ENCODE assay signal across 12 cellular contexts in the genomic region with DNA sequence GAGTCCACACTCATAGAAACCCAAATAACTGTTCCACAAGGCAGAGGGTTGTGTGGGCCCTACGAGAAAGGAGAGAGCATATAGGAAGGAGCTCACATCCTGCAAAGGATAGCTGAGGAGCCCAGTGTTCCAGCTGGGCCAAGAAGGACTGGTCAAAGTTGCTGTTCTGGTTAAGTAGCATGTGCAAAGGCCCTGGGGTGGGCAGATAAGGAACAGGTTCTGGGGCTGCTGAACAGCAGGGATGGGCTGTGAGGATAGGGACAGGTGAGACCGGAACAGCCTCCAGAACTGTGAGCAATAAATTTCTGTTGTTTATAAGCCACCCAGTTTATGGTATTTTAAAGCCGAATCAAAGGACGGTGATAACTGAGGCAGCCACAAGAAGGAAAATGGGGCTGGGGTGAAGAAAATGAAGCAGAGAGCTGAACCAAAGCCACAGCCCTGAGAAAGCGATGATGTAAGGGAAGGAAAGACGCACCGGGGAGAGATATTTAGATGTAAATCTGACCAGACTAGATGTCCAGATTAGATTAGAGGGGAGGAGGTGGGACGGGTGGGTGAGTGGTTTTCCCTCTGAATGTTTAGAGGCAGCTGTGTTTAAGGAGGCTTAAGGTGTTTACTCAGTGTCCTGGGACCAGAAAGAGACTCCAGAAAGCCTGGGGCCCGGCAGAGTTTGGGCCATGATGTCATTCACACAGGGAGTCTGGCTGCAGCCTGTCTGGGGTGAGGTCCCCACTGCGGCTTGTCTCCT.
DNase-seq lines count a peak whose midpoint lies in the region; ATAC-seq lines count a peak whose summit lies in the region.
"Had no signal": no experiment of that assay in that cellular context is flagged by ENCODE, and none has a peak within 500 bp of the region (broad histone marks: within the 10 kb centered on the region; RNA-seq: fewer than 3 reads in every experiment).

No MANE protein-coding gene starts in this region.

- POLR2A ChIA-PET in activated CD4-positive, alpha-beta T cell treated with anti-CD3 and anti-CD28 coated beads, Interleukin-2, amount 10 ng/mL, durations not matched to agents 7 days and 5 days (lab: Charles Lee) = no interaction called here
- POLR2A ChIA-PET in activated naive CD8-positive, alpha-beta T cell treated with anti-CD3 and anti-CD28 coated beads, Interleukin-2, amount 10 ng/mL, durations not matched to agents 7 days and 5 days (lab: Charles Lee) = no interaction called here

- H3K27me3 Mint-ChIP-seq in activated CD4-positive, alpha-beta T cell treated with anti-CD3 and anti-CD28 coated beads, Interleukin-2, amount 10 ng/mL, durations not matched to agents 7 days and 5 days = no peaks in the 10 kb centered on the region
- H3K27me3 Mint-ChIP-seq in activated naive CD8-positive, alpha-beta T cell treated with anti-CD3 and anti-CD28 coated beads, Interleukin-2, amount 10 ng/mL, durations not matched to agents 7 days and 5 days = peaks cover 3% of the 10 kb centered on the region

- peaks cover 41% of the 10 kb centered on the region for H3K4me1 Mint-ChIP-seq in activated CD4-positive, alpha-beta T cell treated with anti-CD3 and anti-CD28 coated beads, Interleukin-2, amount 10 ng/mL, durations not matched to agents 7 days and 5 days
- peaks cover 24% of the 10 kb centered on the region for H3K4me1 Mint-ChIP-seq in activated naive CD8-positive, alpha-beta T cell treated with anti-CD3 and anti-CD28 coated beads, Interleukin-2, amount 10 ng/mL, durations not matched to agents 7 days and 5 days

- DNase-seq in GM03348 (ENCODE audit: low spot score) (peak; percentile 16), Ammon's horn (ENCODE audit: low spot score) (no peak), HUDEP-2 (lab: John Stamatoyannopoulos, UW; ENCODE audit: unreplicated experiment in 76 of 76) (no peak)
- peak; percentile 61 for DNase-seq in activated CD4-positive, alpha-beta T cell treated with anti-CD3 and anti-CD28 coated beads, Interleukin-2, amount 10 ng/mL, durations not matched to agents 7 days and 5 days
- no peak for DNase-seq in activated naive CD8-positive, alpha-beta T cell treated with anti-CD3 and anti-CD28 coated beads, Interleukin-2, amount 10 ng/mL, durations not matched to agents 7 days and 5 days
- peak; percentile 24 to 38 for DNase-seq in stimulated activated CD4-positive, alpha-beta T cell treated with anti-CD3 and anti-CD28 coated beads, Interleukin-2, amount 100 ng/mL, for 24 hours
- DNase-seq: HFFc6, left colon, NCI-H510A treated with DMSO at 0.1 percent for 48 hours, upper lobe of left lung had no signal

- H3K36me3 Mint-ChIP-seq in activated CD4-positive, alpha-beta T cell treated with anti-CD3 and anti-CD28 coated beads, Interleukin-2, amount 10 ng/mL, durations not matched to agents 7 days and 5 days (ENCODE audit: low read depth) = peaks cover 2% of the 10 kb centered on the region
- no peaks in the 10 kb centered on the region for H3K36me3 Mint-ChIP-seq in activated naive CD8-positive, alpha-beta T cell treated with anti-CD3 and anti-CD28 coated beads, Interleukin-2, amount 10 ng/mL, durations not matched to agents 7 days and 5 days

- ATAC-seq in activated naive CD8-positive, alpha-beta T cell treated with anti-CD3 and anti-CD28 coated beads, Interleukin-2, amount 10 ng/mL, durations not matched to agents 7 days and 5 days (ENCODE audit: low read depth) = peak; percentile 43
- no peak for ATAC-seq in GM18867 (IDR thresholded peaks at IDR 0.05; ENCODE audit: unreplicated experiment)
- ATAC-seq in GM21529 (IDR thresholded peaks at IDR 0.05; ENCODE audit: unreplicated experiment) = no peak
- ATAC-seq: left colon had no signal

- H3K27ac Mint-ChIP-seq in activated CD4-positive, alpha-beta T cell treated with anti-CD3 and anti-CD28 coated beads, Interleukin-2, amount 10 ng/mL, durations not matched to agents 7 days and 5 days = peak overlapping the region; percentile 73
- H3K27ac Mint-ChIP-seq in activated naive CD8-positive, alpha-beta T cell treated with anti-CD3 and anti-CD28 coated beads, Interleukin-2, amount 10 ng/mL, durations not matched to agents 7 days and 5 days = peak overlapping the region; percentile 65
- H3K27ac Mint-ChIP-seq: HFFc6 had no signal

- H3K9me3 Mint-ChIP-seq in activated CD4-positive, alpha-beta T cell treated with anti-CD3 and anti-CD28 coated beads, Interleukin-2, amount 10 ng/mL, durations not matched to agents 7 days and 5 days = peaks cover 10% of the 10 kb centered on the region
- no peaks in the 10 kb centered on the region for H3K9me3 Mint-ChIP-seq in activated naive CD8-positive, alpha-beta T cell treated with anti-CD3 and anti-CD28 coated beads, Interleukin-2, amount 10 ng/mL, durations not matched to agents 7 days and 5 days
- H3K9me3 Mint-ChIP-seq: HFFc6 had no signal

- H3K4me3 Mint-ChIP-seq in activated CD4-positive, alpha-beta T cell treated with anti-CD3 and anti-CD28 coated beads, Interleukin-2, amount 10 ng/mL, durations not matched to agents 7 days and 5 days = no peak overlapping the region
- H3K4me3 Mint-ChIP-seq in activated naive CD8-positive, alpha-beta T cell treated with anti-CD3 and anti-CD28 coated beads, Interleukin-2, amount 10 ng/mL, durations not matched to agents 7 days and 5 days = peak overlapping the region; percentile 3
- H3K4me3 Mint-ChIP-seq: HFFc6 had no signal

- CTCF ChIA-PET in activated CD4-positive, alpha-beta T cell treated with anti-CD3 and anti-CD28 coated beads, Interleukin-2, amount 10 ng/mL, durations not matched to agents 7 days and 5 days (lab: Charles Lee) = interaction anchor here (0.6 to 0.9 kb wide), 3 partner anchors 16 to 163 kb away, joined by 3 to 4 read pairs (median 3); no protein-coding TSS in a partner anchor

Comparison
In these comparisons a context has a peak if more than half of its experiments do, and no peak if none do; other contexts are left out.
1. DNase-seq: peak in GM03348 (single experiment), activated CD4-positive, alpha-beta T cell treated with anti-CD3 and anti-CD28 coated beads, Interleukin-2, amount 10 ng/mL, durations not matched to agents 7 days and 5 days (single experiment) and stimulated activated CD4-positive, alpha-beta T cell treated with anti-CD3 and anti-CD28 coated beads, Interleukin-2, amount 100 ng/mL, for 24 hours (2 of 2); none in activated naive CD8-positive, alpha-beta T cell treated with anti-CD3 and anti-CD28 coated beads, Interleukin-2, amount 10 ng/mL, durations not matched to agents 7 days and 5 days (single experiment), Ammon's horn (single experiment) and HUDEP-2 (0 of 76).